ENCODE assay signal across 28 cellular contexts in genomic region chr7:12939694-12940093, GRCh38.
"Had no signal": no experiment of that assay in that cellular context is flagged by ENCODE, and none has a peak within 500 bp of the region (broad histone marks: within the 10 kb centered on the region; RNA-seq: fewer than 3 reads in every experiment).

No MANE protein-coding gene starts in this region.

- H3K4me1 ChIP-seq: colonic mucosa, foreskin keratinocyte had no signal

- DNase-seq: colonic mucosa; cortex of kidney; dermis blood vessel endothelial cell; dorsolateral prefrontal cortex; effector CD4-positive, alpha-beta T cell; effector CD8-positive, alpha-beta T cell; effector memory CD4-positive, alpha-beta T cell; effector memory CD8-positive, alpha-beta T cell; endodermal cell; erythroblast; esophagus squamous epithelium; foreskin fibroblast; foreskin keratinocyte; foreskin melanocyte; gastrocnemius medialis; glutamatergic neuron; head of caudate nucleus; heart left ventricle; heart right ventricle had no signal

- H3K36me3 ChIP-seq: colonic mucosa, esophagus muscularis mucosa, esophagus squamous epithelium, gastrocnemius medialis, gastroesophageal sphincter, heart left ventricle, heart right ventricle had no signal

- FAIRE-seq: colon, endometrium, endothelial cell of umbilical vein, frontal cortex had no signal

- H3K4me3 ChIP-seq: colonic mucosa, coronary artery, dorsolateral prefrontal cortex, esophagus muscularis mucosa, esophagus squamous epithelium, gastrocnemius medialis, gastroesophageal sphincter, heart left ventricle, heart right ventricle had no signal

- ATAC-seq: effector memory CD8-positive, alpha-beta T cell; esophagus mucosa; foreskin keratinocyte; gastrocnemius medialis; gastroesophageal sphincter; heart left ventricle; heart right ventricle had no signal

- H3K27me3 ChIP-seq: colonic mucosa, dorsolateral prefrontal cortex, esophagus muscularis mucosa, esophagus squamous epithelium, foreskin keratinocyte, gastrocnemius medialis, gastroesophageal sphincter, heart left ventricle, heart right ventricle had no signal

- H3K27ac ChIP-seq: colonic mucosa, coronary artery, dorsolateral prefrontal cortex, epithelial cell of prostate, esophagus muscularis mucosa, esophagus squamous epithelium, foreskin keratinocyte, gastrocnemius medialis, gastroesophageal sphincter, heart left ventricle, heart right ventricle had no signal

- H3K9me3 ChIP-seq: colonic mucosa, gastrocnemius medialis had no signal
